8 cellular contexts compared by ENCODE assay signal in the genomic region with DNA sequence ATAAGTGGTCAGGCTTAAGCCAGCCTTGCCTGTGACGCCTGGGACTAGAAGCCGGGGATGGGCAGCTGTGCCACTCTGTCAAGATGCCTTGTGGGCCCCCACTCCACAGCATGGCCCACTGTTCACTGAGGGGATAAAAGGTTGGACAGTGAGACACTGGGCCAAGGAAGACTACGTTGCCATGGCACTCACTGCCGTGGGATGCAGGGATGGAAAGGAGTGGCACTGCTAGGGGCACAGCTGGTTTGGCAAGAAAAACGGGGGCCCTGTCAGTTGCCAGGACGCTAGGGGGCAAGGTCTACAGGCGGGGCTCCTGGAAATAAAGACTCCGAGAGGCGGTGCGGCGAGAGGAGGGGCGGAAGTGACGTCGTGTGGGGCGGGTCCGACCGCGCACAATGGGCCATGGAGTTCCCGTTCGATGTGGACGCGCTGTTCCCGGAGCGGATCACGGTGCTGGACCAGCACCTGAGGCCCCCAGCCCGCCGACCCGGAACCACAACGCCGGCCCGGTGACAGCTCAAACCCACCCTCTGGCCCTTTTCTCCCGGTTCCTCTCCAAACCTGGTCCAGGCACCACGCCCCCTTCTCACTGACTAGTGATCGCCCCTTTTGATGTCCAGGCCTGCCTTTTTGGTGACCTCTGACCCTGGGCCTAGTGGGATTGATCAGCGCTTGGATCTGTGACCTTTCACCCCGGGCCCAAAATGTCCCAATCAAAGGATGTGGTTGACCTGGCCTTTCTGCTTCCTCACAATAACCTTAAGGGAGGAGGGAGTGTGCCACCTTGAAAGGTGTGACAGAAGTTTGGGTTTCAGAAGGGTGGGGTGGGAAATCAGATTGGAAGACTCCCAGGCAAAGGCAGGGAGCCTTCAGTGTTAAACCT. TPM values are rescaled to one million over a fixed set of nuclear protein-coding genes. Genes with fewer than 3 reads are reported as not detected.
DNase-seq lines count a peak whose midpoint lies in the region; ATAC-seq and TF ChIP-seq lines count a peak whose summit lies in the region.

A gene (plus strand): TSS at position 391 of the 883 bp plus-strand sequence.

- peak within 1 kb of the TSS; percentile 93 for H3K4me2 ChIP-seq in neural progenitor cell

- peaks cover 8% of the 10 kb centered on the region for H3K36me3 ChIP-seq in neural progenitor cell
- peaks cover 30 to 35% of the 10 kb centered on the region in 2 donors for H3K36me3 ChIP-seq in stomach smooth muscle (ENCODE audit: control insufficient read depth in 2 of 2, insufficient read depth in 2 of 2, low read length in 2 of 2)

- H3K27me3 ChIP-seq in neural progenitor cell = no peaks in the 10 kb centered on the region
- H3K27me3 ChIP-seq in stomach smooth muscle (ENCODE audit: control insufficient read depth in 1 of 2, insufficient read depth in 2 of 2, low read length in 2 of 2) = no peaks in the 10 kb centered on the region

- peak within 1 kb of the TSS; percentile 68 for H3K27ac ChIP-seq in neural progenitor cell
- H3K27ac ChIP-seq in stomach smooth muscle (ENCODE audit: low read length) = peak within 1 kb of the TSS; percentile 97

- peaks cover 8% of the 10 kb centered on the region for H3K4me1 ChIP-seq in neural progenitor cell
- peaks cover 16% of the 10 kb centered on the region for H3K4me1 ChIP-seq in stomach smooth muscle (ENCODE audit: control insufficient read depth, insufficient read depth, low read length)

- H3K9me3 ChIP-seq in neural progenitor cell (ENCODE audit: low read depth) = no peaks in the 10 kb centered on the region
- H3K9me3 ChIP-seq in stomach smooth muscle (ENCODE audit: control insufficient read depth in 2 of 2, low read length in 2 of 2) = no peaks in the 10 kb centered on the region

- peak within 1 kb of the TSS; percentile 90 for H3K27ac Mint-ChIP-seq in neural progenitor cell

- peaks cover 30% of the 10 kb centered on the region for H3K36me3 Mint-ChIP-seq in neural progenitor cell

- ATAC-seq in GM21576 (IDR thresholded peaks at IDR 0.05; ENCODE audit: unreplicated experiment) = peak; percentile 82

- DNase-seq in D341Med (ENCODE audit: low spot score) (peak; percentile 94), Kasumi-1 (lab: John Stamatoyannopoulos, UW) (peak; percentile 84 to 85), SHP77 (lab: John Stamatoyannopoulos, UW) (peak; percentile 64 to 82), activated gamma-delta T cell treated with Interleukin-2 at 50 U/mL for 16 hours (peak; percentile 89), foreskin fibroblast (peak; percentile 78 to 93), neural progenitor cell (ENCODE audit: low spot score) (peak; percentile 90)

- peaks cover 2% of the 10 kb centered on the region for H3K27me3 Mint-ChIP-seq in neural progenitor cell (ENCODE audit: insufficient read depth, low read depth)

- peak within 1 kb of the TSS; percentile 60 to 89 for H3K4me3 ChIP-seq in foreskin fibroblast (ENCODE audit: low read depth in 1 of 2, low read length in 2 of 2)
- peak within 1 kb of the TSS; percentile 82 for H3K4me3 ChIP-seq in neural progenitor cell
- peak within 1 kb of the TSS; percentile 74 to 88 for H3K4me3 ChIP-seq in stomach smooth muscle (ENCODE audit: low read length in 2 of 2)

- peak within 1 kb of the TSS; percentile 93 for H3K4me3 Mint-ChIP-seq in neural progenitor cell

- peak; percentile 41 for TF ChIP-seq CTCF in foreskin fibroblast (IDR thresholded peaks at IDR 0.05; ENCODE audit: low read depth, low read length)
- peak; percentile 51 for TF ChIP-seq CTCF in neural progenitor cell (IDR thresholded peaks at IDR 0.05)

- H4K20me1 ChIP-seq in neural progenitor cell (ENCODE audit: low read depth) = no peaks in the 10 kb centered on the region

- peak within 1 kb of the TSS; percentile 90 for H2AFZ ChIP-seq in neural progenitor cell (replicated peaks)

- peaks cover 10% of the 10 kb centered on the region for H3F3A ChIP-seq in neural progenitor cell (ENCODE audit: low read depth)

- no peaks in the 10 kb centered on the region for H3K9me3 Mint-ChIP-seq in neural progenitor cell

- peak within 1 kb of the TSS; percentile 80 for H3K9ac ChIP-seq in neural progenitor cell
- H3K9ac ChIP-seq in stomach smooth muscle (ENCODE audit: low read length in 2 of 2) = peak within 1 kb of the TSS; percentile 93 to 97

- H3K79me2 ChIP-seq in neural progenitor cell (ENCODE audit: low read depth) = peaks cover 22% of the 10 kb centered on the region

- peaks cover 20% of the 10 kb centered on the region for H3K4me1 Mint-ChIP-seq in neural progenitor cell

RNA-seq across cellular contexts. Expression of the gene that starts here (rescaled TPM):
- total RNA-seq in neural progenitor cell (ENCODE audit: low replicate concordance) = 17.9 and 18.7 TPM in 2 replicates

Comparison
In these comparisons a context has a peak if more than half of its experiments do, and no peak if none do; other contexts are left out.
1. Peak in every context shown above with its lines: DNase-seq, ATAC-seq, H3K4me3 ChIP-seq and H3K27ac ChIP-seq.